Comparison of ENCODE assay signal across 21 cellular contexts in the genomic region with DNA sequence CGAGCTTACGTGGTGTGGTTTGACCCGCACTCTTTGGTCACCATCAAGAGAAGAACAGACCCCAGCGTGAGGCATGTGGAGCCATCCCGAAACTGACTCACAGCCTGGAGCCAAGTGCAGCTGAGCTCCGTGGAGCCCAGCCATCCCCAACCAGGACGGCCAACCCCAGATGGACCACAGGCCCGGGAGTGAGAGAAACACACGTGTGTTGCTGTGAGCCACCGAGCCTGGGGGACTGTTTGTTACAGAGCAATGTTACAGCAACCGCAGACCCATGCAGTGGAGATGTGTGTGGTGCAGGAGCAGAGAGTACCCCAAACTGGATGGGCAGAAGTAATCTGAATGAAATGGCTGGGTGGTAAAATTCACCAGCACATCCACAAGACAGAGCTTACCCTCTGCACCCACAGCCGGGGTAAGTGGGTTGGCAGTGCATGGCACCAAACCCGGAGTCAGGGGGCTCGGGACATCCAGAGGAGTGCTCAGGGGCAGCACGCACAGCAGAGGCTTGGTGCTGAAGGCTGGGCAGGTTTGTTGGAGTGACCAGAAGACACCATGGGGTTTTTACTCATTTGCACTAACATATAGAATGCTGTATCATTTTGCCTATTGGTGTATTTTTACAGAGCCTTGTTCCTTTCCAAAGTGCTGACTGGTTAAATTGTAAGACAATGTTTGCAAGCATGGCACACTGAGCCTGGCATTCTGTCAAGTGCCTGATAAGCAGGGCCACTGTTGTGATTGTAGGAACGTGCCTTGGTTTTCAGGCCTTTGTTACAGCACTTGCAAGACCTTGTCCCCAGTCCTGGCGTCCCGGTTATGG.
DNase-seq lines count a peak whose midpoint lies in the region; ATAC-seq, FAIRE-seq and TF ChIP-seq lines count a peak whose summit lies in the region.
"Had no signal": no experiment of that assay in that cellular context is flagged by ENCODE, and none has a peak within 500 bp of the region (broad histone marks: within the 10 kb centered on the region; RNA-seq: fewer than 3 reads in every experiment).

No MANE protein-coding gene starts in this region.

- H3K27ac ChIP-seq in A549 (no peak overlapping the region), IMR-90 (ENCODE audit: insufficient read depth, low read length) (no peak overlapping the region)
- H3K27ac ChIP-seq: KMS-11, PC-9 had no signal

- no peak for TF ChIP-seq RAD21 in A549 (conservative IDR thresholded peaks at IDR 0.05 in 1 of 2, IDR thresholded peaks at IDR 0.05 in 1 of 2)
- TF ChIP-seq RAD21 in IMR-90 (IDR thresholded peaks at IDR 0.05; ENCODE audit: low read length) = no peak

- peaks cover 23% of the 10 kb centered on the region for H3K27me3 Mint-ChIP-seq in osteocyte (ENCODE audit: unreplicated experiment)

- no peaks in the 10 kb centered on the region for H3K9me3 Mint-ChIP-seq in osteocyte (ENCODE audit: unreplicated experiment)

- no peak for TF ChIP-seq EP300 in A549 (IDR thresholded peaks at IDR 0.05)

- no peak overlapping the region for H3K23ac ChIP-seq in IMR-90 (ENCODE audit: low read depth, low read length)

- BruUV-seq in IMR-90 (replicated peaks; lab: Mats Ljungman, UMichigan) = no TSS peak

- POLR2A ChIA-PET in A549 (lab: Yijun Ruan, JAX) (no interaction called here), IMR-90 (lab: Charles Lee; ENCODE audit: unreplicated experiment) (no interaction called here)

- H3K18ac ChIP-seq in IMR-90 (ENCODE audit: low read depth, low read length) = no peak overlapping the region

- H3K4me3 ChIP-seq in A549 (no peak overlapping the region), IMR-90 (ENCODE audit: insufficient read depth, low read depth, low read length) (no peak overlapping the region)
- H3K4me3 ChIP-seq: PC-9 had no signal

- no peak overlapping the region for H2BK15ac ChIP-seq in IMR-90 (ENCODE audit: low read depth, low read length)

- no peak overlapping the region for H2BK120ac ChIP-seq in IMR-90 (ENCODE audit: low read depth, low read length)

- dilution Hi-C loops in IMR-90 (cut with HindIII; ENCODE audit: low sequenced_read_pairs, unreplicated experiment) = no loop called here

- no peak for TF ChIP-seq POLR2A in A549 (IDR thresholded peaks at IDR 0.05; ENCODE audit: low read length)
- TF ChIP-seq POLR2A in IMR-90 (IDR thresholded peaks at IDR 0.05; ENCODE audit: low read depth, low read length) = no peak

- CTCF ChIA-PET in A549 (lab: Yijun Ruan, JAX) (interaction anchor here (0.6 kb wide), 1 partner anchor 10 kb away, joined by 4 read pairs; no protein-coding TSS in a partner anchor), IMR-90 (lab: Yijun Ruan, JAX) (no interaction called here)

- H3K4me3 Mint-ChIP-seq in osteocyte (ENCODE audit: unreplicated experiment) = no peak overlapping the region
- H3K4me3 Mint-ChIP-seq: T-helper 17 cell had no signal

- H3K36me3 Mint-ChIP-seq in osteocyte (ENCODE audit: unreplicated experiment) = no peaks in the 10 kb centered on the region

- no peak overlapping the region for H3K4ac ChIP-seq in IMR-90 (ENCODE audit: low read depth, low read length)

- in situ Hi-C loops in IMR-90 (cut with MboI; ENCODE audit: low sequenced_read_pairs) = no loop called here

- no peak overlapping the region for H4K8ac ChIP-seq in IMR-90 (ENCODE audit: low read depth in 2 of 2, low read length in 2 of 2)

- H3K9me3 ChIP-seq in A549 = no peaks in the 10 kb centered on the region
- no peaks in the 10 kb centered on the region for H3K9me3 ChIP-seq in IMR-90 (ENCODE audit: control insufficient read depth, insufficient read depth, low read length)

- H4K91ac ChIP-seq in IMR-90 (ENCODE audit: insufficient read depth, low read depth, low read length) = no peak overlapping the region

- 81% methylated on average over 8 of the region's 18 CpGs for WGBS in A549 (ENCODE audit: missing lambda C conversion rate)
- WGBS in IMR-90 (ENCODE audit: extremely low coverage in 2 of 2, insufficient read length in 1 of 2), 2 experiments = 80% methylated on average over 8 of the region's 18 CpGs; no CpG with 5 or more reads in 1 of the 2 experiments

- H3K56ac ChIP-seq in IMR-90 (ENCODE audit: extremely low read depth, insufficient read depth, low read length) = no peak overlapping the region

- no peak overlapping the region for H3K14ac ChIP-seq in IMR-90 (replicated peaks; ENCODE audit: low read depth, low read length)

- intact Hi-C loops in IMR-90 (cut with micrococcal nuclease) (no loop called here), cardiac septum (cut with DNase I) (no loop called here)

- no peak for FAIRE-seq in A549 (lab: Jason Lieb, UNC)

- H3K4me1 Mint-ChIP-seq in osteocyte (ENCODE audit: unreplicated experiment) = no peaks in the 10 kb centered on the region

- no peak overlapping the region for H2BK5ac ChIP-seq in IMR-90 (ENCODE audit: low read depth, low read length, poor library complexity, severe bottlenecking)

- H3K36me3 ChIP-seq in IMR-90 (ENCODE audit: control insufficient read depth, insufficient read depth, low read length) = no peaks in the 10 kb centered on the region

- H4K20me1 ChIP-seq in IMR-90 (ENCODE audit: insufficient read depth, low read length) = no peaks in the 10 kb centered on the region

- no peak for TF ChIP-seq CTCF in A549 (IDR thresholded peaks at IDR 0.05)
- TF ChIP-seq CTCF in IMR-90 (conservative IDR thresholded peaks at IDR 0.05; ENCODE audit: low read depth, low read length) = no peak
- TF ChIP-seq CTCF in osteocyte (IDR thresholded peaks at IDR 0.05) = no peak

- no peak for ATAC-seq in A549
- no peak for ATAC-seq in IMR-90 (ENCODE audit: low read depth)
- no peak for ATAC-seq in HG03432 (IDR thresholded peaks at IDR 0.05; ENCODE audit: unreplicated experiment)
- no peak for ATAC-seq in HG02571 (IDR thresholded peaks at IDR 0.05; ENCODE audit: unreplicated experiment)
- ATAC-seq: T-helper 17 cell had no signal

- no peak overlapping the region for H2AK9ac ChIP-seq in IMR-90 (replicated peaks; ENCODE audit: low read depth, low read length, poor library complexity)

- H3K27ac Mint-ChIP-seq in osteocyte (ENCODE audit: unreplicated experiment) = no peak overlapping the region
- H3K27ac Mint-ChIP-seq: T-helper 17 cell had no signal

- no peak overlapping the region for H2AK5ac ChIP-seq in IMR-90 (ENCODE audit: low read depth, low read length)

- H2BK20ac ChIP-seq in IMR-90 (ENCODE audit: low read depth, low read length) = no peak overlapping the region

- DNase-seq in A549 (ENCODE audit: low read depth in 1 of 2, low spot score in 1 of 2) (no peak), IMR-90 (no peak), cardiac septum (ENCODE audit: low spot score) (peak; percentile 41), myocyte (ENCODE audit: low read depth) (peak; percentile 61), GM03348 (ENCODE audit: low spot score) (no peak), osteocyte (ENCODE audit: extremely low spot score, unreplicated experiment) (no peak)
- DNase-seq: ACHN; activated CD4-positive, alpha-beta T cell treated with anti-CD3 and anti-CD28 coated beads, Interleukin-2, amount 50 U/mL, for 4 hours; activated CD8-positive, alpha-beta memory T cell treated with anti-CD3 and anti-CD28 coated beads, Interleukin-2, amount 50 U/mL, for 48 hours; activated gamma-delta T cell treated with Interleukin-2 at 50 U/mL for 16 hours; glutamatergic neuron; MV-4-11; NCI-H1694; NCI-H82; PC-9; stimulated activated CD8-positive, alpha-beta memory T cell treated with anti-CD3 and anti-CD28 coated beads, Interleukin-4, amount 100 ng/mL, for 48 hours; substantia nigra; T-helper 17 cell had no signal

- H2AFZ ChIP-seq in IMR-90 (replicated peaks; ENCODE audit: low read length, poor library complexity) = no peak overlapping the region
- H2AFZ ChIP-seq: PC-9 had no signal

- no peaks in the 10 kb centered on the region for H3K79me1 ChIP-seq in IMR-90 (ENCODE audit: low read depth in 1 of 2, low read length in 2 of 2)

- H3K9ac ChIP-seq in IMR-90 (ENCODE audit: low read depth, low read length) = no peak overlapping the region
- H3K9ac ChIP-seq: KMS-11 had no signal

- H4K5ac ChIP-seq in IMR-90 (ENCODE audit: low read depth, low read length) = no peak overlapping the region

- peaks cover 10% of the 10 kb centered on the region; the same call in 1 of the 2 replicates for H3K27me3 ChIP-seq in IMR-90 (ENCODE audit: control insufficient read depth, insufficient read depth, low read length)

- no peaks in the 10 kb centered on the region for H3K4me1 ChIP-seq in A549
- H3K4me1 ChIP-seq in IMR-90 (ENCODE audit: control insufficient read depth, insufficient read depth, low read length) = no peaks in the 10 kb centered on the region

- no peaks in the 10 kb centered on the region for H3K9me1 ChIP-seq in IMR-90 (ENCODE audit: insufficient read depth, low read length)

- H3K4me2 ChIP-seq in A549 (no peak overlapping the region), IMR-90 (ENCODE audit: low read depth, low read length) (no peak overlapping the region)
- H3K4me2 ChIP-seq: KMS-11, PC-9 had no signal

TF ChIP-seq in A549, 52 proteins besides CTCF, POLR2A, EP300 and RAD21:
- TF ChIP-seq FOSB (CRISPR knock-in tag; IDR thresholded peaks at IDR 0.05) = no peak
- peak; percentile 75 for TF ChIP-seq MAFK (IDR thresholded peaks at IDR 0.05; ENCODE audit: partially characterized antibody)

TF ChIP-seq in IMR-90, 13 proteins besides CTCF, POLR2A, EP300 and RAD21:
- TF ChIP-seq USF2 (IDR thresholded peaks at IDR 0.05; ENCODE audit: low read depth, low read length) = no peak
- TF ChIP-seq BHLHE40 (IDR thresholded peaks at IDR 0.05; ENCODE audit: low read depth, low read length) = no peak
- no peak for TF ChIP-seq RFX5 (IDR thresholded peaks at IDR 0.05; ENCODE audit: low read depth, low read length)
- TF ChIP-seq NFE2L2 (IDR thresholded peaks at IDR 0.05; ENCODE audit: low read depth, low read length) = no peak
- TF ChIP-seq RCOR1 (IDR thresholded peaks at IDR 0.05; ENCODE audit: insufficient replicate concordance, low read length) = no peak
- peak; percentile 67 for TF ChIP-seq MAFK (IDR thresholded peaks at IDR 0.05; ENCODE audit: low read depth, low read length)

Comparison
In these comparisons a context has a peak if more than half of its experiments do, and no peak if none do; other contexts are left out.
1. DNase-seq: peak in cardiac septum (single experiment) and myocyte (single experiment); none in A549 (0 of 2), IMR-90 (single experiment), GM03348 (single experiment) and osteocyte (single experiment).